8 cellular contexts compared by ENCODE assay signal in the genomic region with DNA sequence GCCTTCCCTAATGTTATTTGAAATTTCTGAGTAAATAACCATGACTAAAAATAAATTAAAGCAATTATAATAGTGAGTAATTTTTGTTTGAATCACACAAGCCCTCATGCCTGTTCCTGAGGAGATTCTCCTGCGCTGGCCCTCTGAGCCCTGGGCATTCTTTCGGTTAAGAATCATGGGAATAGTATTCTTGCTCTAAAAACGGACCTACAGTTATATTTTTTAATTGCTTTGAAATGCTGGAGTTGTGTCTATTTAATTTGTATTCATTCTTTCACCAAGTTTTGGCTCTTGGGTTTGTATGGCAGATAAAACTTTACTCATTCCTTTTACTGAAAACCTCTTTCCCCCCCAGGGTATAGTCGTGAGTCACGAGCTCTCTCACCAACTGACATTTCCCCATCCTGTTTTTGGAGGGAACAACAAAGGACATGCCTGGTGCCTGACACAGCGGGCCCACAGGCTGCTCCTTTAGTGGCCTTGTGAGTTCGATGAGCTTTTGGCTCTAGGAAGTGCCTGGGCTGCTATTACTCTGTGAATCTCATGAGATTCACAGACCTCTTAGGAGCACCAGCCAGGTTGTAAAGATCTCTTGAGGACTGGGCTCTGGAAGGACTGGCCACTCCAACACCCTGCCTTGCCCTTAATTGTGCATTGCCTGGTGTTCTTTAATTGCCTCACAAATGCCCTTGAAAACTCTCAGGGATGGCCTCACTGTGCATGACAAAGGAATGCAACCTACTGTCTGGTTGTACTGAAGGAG. TPM values are rescaled to one million over a fixed set of nuclear protein-coding genes. Genes with fewer than 3 reads are reported as not detected.
DNase-seq lines count a peak whose midpoint lies in the region; TF ChIP-seq lines count a peak whose summit lies in the region.

No MANE protein-coding gene starts in this region.

- H3K27ac ChIP-seq in esophagus squamous epithelium, result peak overlapping the region; percentile 56 to 87 (median 76)
- H3K27ac ChIP-seq in ovary, result peak overlapping the region; percentile 69 to 70

- peaks cover 21 to 71% (median 51%) of the 10 kb centered on the region in 3 donors for H3K4me1 ChIP-seq in esophagus squamous epithelium
- H3K4me1 ChIP-seq in ovary (ENCODE audit: insufficient read depth), result peaks cover 32% of the 10 kb centered on the region

- H3K9me3 ChIP-seq in esophagus squamous epithelium (no peaks in the 10 kb centered on the region), ovary (no peaks in the 10 kb centered on the region)

- no peak for TF ChIP-seq EP300 in ovary (IDR thresholded peaks at IDR 0.05)

- no peak overlapping the region for H3K4me3 ChIP-seq in esophagus squamous epithelium
- H3K4me3 ChIP-seq in ovary, result no peak overlapping the region

- TF ChIP-seq POLR2A in esophagus squamous epithelium (IDR thresholded peaks at IDR 0.05), result no peak
- no peak for TF ChIP-seq POLR2A in ovary (IDR thresholded peaks at IDR 0.05)

- TF ChIP-seq CTCF in esophagus squamous epithelium (IDR thresholded peaks at IDR 0.05) (no peak), ovary (IDR thresholded peaks at IDR 0.05) (no peak)

- H3K36me3 ChIP-seq in esophagus squamous epithelium (no peaks in the 10 kb centered on the region), ovary (no peaks in the 10 kb centered on the region)

- intact Hi-C loops in esophagus squamous epithelium (cut with DNase I) (no loop called here), ovary (cut with DNase I) (loop anchor here in 1 of 4 donors (10.0 kb wide), 1 partner anchor 56 kb away; a partner anchor contains a TSS)

- WGBS in esophagus squamous epithelium, 2 donors, result 7 to 11% methylated on average over 5 to 7 of the region's 7 CpGs
- WGBS in ovary, 3 donors, result 1 to 2% (median 1%) methylated on average over 7 of the region's 7 CpGs

- DNase-seq in EH (ENCODE audit: low read depth) (peak; percentile 99), OCI-M1 (lab: John Stamatoyannopoulos, UW) (peak; percentile 11), esophagus squamous epithelium (lab: John Stamatoyannopoulos, UW) (no peak), ovary (peak in 4 of 5 donors; percentile 57 to 79 (median 68)), SK-N-DZ (ENCODE audit: low spot score) (no peak), NCI-H526 treated with DMSO at 0.1 percent for 48 hours (lab: John Stamatoyannopoulos, UW) (no peak), NK-92 (lab: John Stamatoyannopoulos, UW; ENCODE audit: unreplicated experiment) (no peak), amygdala (lab: John Stamatoyannopoulos, UW) (no peak)

- H3K27me3 ChIP-seq in esophagus squamous epithelium (no peaks in the 10 kb centered on the region), ovary (no peaks in the 10 kb centered on the region)

RNA-seq across cellular contexts. Expression of a gene that starts 58.6 kb away (rescaled TPM):
- total RNA-seq in esophagus squamous epithelium, result 10 to 100 TPM in 2 of 4 donors, 1 to 10 TPM in 2; 1.5 to 88.1 (median 15.9) TPM
- 100 to 1,000 TPM in 3 of 7 donors, 10 to 100 TPM in 4; 44.9 to 143 (median 91.7) TPM for total RNA-seq in ovary
- 10 to 100 TPM; 25.6 to 61.0 TPM for polyA plus RNA-seq in ovary
- polyA plus RNA-seq in SK-N-DZ (2014; cell fraction: cytosol; rRNA removed), result 28.9 and 39.2 TPM in 2 replicates
- 50.1 and 56.0 TPM in 2 replicates for polyA plus RNA-seq in SK-N-DZ (2014; cell fraction: nucleus; rRNA removed)

Comparison
In these comparisons a context has a peak if more than half of its experiments do, and no peak if none do; other contexts are left out.
1. DNase-seq: peak in EH (single experiment), OCI-M1 (single experiment) and ovary (4 of 5); none in esophagus squamous epithelium (single experiment), SK-N-DZ (single experiment), NCI-H526 treated with DMSO at 0.1 percent for 48 hours (single experiment), NK-92 (single experiment) and amygdala (0 of 56).